In genomic region chr19:46746281-46746965, GRCh38 we compare ENCODE assay signal across 8 cellular contexts. TPM values are rescaled to one million over a fixed set of nuclear protein-coding genes. Genes with fewer than 3 reads are reported as not detected.
DNase-seq lines count a peak whose midpoint lies in the region; ATAC-seq and TF ChIP-seq lines count a peak whose summit lies in the region.

Gene STRN4 (minus strand): TSS chr19:46746450. CDS start chr19:46746430, 20 bp downstream.

- TF ChIP-seq CTCF in dorsolateral prefrontal cortex (IDR thresholded peaks at IDR 0.05 in 54 of 56, conservative IDR thresholded peaks at IDR 0.05 in 2 of 56; ENCODE audit: low read depth in 1 of 56, partially characterized antibody in 56 of 56) (peak in 2 of 56 donors; percentile 0 to 9), lower leg skin (IDR thresholded peaks at IDR 0.05) (no peak)

- 0% methylated on average over 11 to 26 of the region's 73 CpGs for WGBS in lower leg skin, 2 donors

- DNase-seq in COLO829 (ENCODE audit: low spot score) (peak; percentile 69), NCI-H1105 (lab: John Stamatoyannopoulos, UW) (peak; percentile 71), dorsolateral prefrontal cortex (peak in 1 of 10 donors; percentile 35), lower leg skin (ENCODE audit: low spot score in 2 of 2) (no peak), cortex of kidney (lab: John Stamatoyannopoulos, UW) (no peak)
- peak; percentile 53 to 63 for DNase-seq in activated CD4-positive, alpha-beta T cell treated with anti-CD3 and anti-CD28 coated beads for 4 hours
- DNase-seq in stimulated activated CD4-positive, alpha-beta T cell treated with anti-CD3 and anti-CD28 coated beads, TNF-alpha, amount 100 ng/mL, for 24 hours (ENCODE audit: low read depth in 3 of 3), result peak in 2 of 3 experiments; percentile 33 to 48

- intact Hi-C loops in dorsolateral prefrontal cortex (cut with DNase I) (loop anchor here in 1 of 2 donors (5.0 kb wide), 1 partner anchor 144 kb away; the partner anchor contains the start of gene CALM3), lower leg skin (cut with DNase I; ENCODE audit: low total_unique reads) (no loop called here)

- H3K27me3 ChIP-seq in dorsolateral prefrontal cortex, result no peaks in the 10 kb centered on the region

- no peak for TF ChIP-seq POLR2A in lower leg skin (IDR thresholded peaks at IDR 0.05)

- peak; percentile 46 for ATAC-seq in GM21515 (IDR thresholded peaks at IDR 0.05; ENCODE audit: unreplicated experiment)

- H3K27ac ChIP-seq in dorsolateral prefrontal cortex, result peak within 1 kb of the TSS; percentile 80 to 99 (median 93)

- peak within 1 kb of the TSS; percentile 74 to 100 (median 96) for H3K4me3 ChIP-seq in dorsolateral prefrontal cortex
- peak within 1 kb of the TSS; percentile 85 for H3K4me3 ChIP-seq in lower leg skin (ENCODE audit: low read depth, poor library complexity, severe bottlenecking)

RNA-seq across cellular contexts. Expression of gene STRN4, which starts in this region (rescaled TPM):
- total RNA-seq in dorsolateral prefrontal cortex (100 to 1,000 TPM in 19 of 120 experiments, 10 to 100 TPM in 101; 69.7 to 119 (median 86.8) TPM), lower leg skin (10 to 100 TPM; 81.5 to 97.6 (median 93.5) TPM)

Comparison
In these comparisons a context has a peak if more than half of its experiments do, and no peak if none do; other contexts are left out.
1. DNase-seq: peak in COLO829 (single experiment), NCI-H1105 (single experiment), activated CD4-positive, alpha-beta T cell treated with anti-CD3 and anti-CD28 coated beads for 4 hours (2 of 2) and stimulated activated CD4-positive, alpha-beta T cell treated with anti-CD3 and anti-CD28 coated beads, TNF-alpha, amount 100 ng/mL, for 24 hours (2 of 3); none in lower leg skin (0 of 2) and cortex of kidney (single experiment).